ENCODE assay signal across 1 cellular context in the genomic region with DNA sequence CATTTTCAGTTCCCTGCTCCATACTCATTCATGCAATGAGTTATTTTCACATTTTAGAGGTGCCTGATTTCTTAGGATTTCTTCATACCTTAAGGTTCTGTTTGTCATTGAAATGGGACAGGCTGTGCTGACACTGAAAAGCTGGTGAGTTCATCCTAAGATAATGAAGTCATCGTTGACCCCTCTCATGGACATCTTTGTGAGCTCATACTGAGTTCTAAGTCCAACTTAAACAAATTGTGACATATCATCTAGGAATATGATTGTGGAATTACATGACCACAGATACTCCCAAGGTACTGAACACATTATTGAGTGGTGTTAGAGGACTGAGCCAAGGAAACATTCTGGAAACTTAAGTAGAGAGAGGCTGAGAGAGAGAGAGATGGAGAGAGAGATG.
TF ChIP-seq lines count a peak whose summit lies in the region.

No MANE protein-coding gene starts in this region.

TF ChIP-seq in HepG2, 621 proteins besides CTCF, POLR2A, EP300 and RAD21:
- TF ChIP-seq RBM22 (optimal IDR thresholded peaks at IDR 0.05; ENCODE audit: low read length) = no peak
- 0 out of 2 replicates have a peak, but pooled peaks have one; percentile 20 for TF ChIP-seq ZBTB21 (CRISPR knock-in tag; IDR thresholded peaks at IDR 0.05)
